ENCODE assay signal across 1 cellular context in the genomic region with DNA sequence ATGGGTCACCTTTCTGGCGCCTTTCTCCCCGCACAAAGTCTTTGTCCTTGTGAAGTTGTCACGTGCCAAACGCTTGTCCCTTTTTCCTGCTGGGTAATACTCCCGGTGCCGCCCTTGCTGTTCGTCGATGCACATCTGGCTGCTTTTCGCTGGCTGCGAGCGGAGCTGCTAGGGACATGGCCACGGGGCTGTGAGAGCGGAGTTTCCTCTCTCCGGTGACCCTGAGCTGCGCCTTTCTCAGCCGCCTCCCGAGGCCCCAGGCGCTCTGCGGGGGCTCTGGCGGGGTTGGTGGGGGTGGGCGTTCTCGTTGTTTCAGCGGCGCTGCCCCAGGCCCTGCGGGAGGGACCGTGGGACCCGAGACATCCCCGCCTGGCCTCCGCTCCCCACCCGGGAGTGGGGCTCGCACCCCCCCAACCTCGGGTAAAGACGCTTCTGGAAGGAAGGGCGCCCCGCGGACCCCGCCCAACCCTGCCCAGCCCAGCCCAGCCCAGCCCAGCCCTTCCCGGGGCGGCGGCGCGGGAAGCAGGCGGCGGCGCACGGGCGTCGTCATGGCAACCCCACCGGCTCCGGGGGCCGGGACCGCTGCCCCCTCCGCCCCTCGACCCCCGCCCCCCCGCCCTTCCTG.
TF ChIP-seq lines count a peak whose summit lies in the region.

No MANE protein-coding gene starts in this region.

TF ChIP-seq in GM12878, 131 proteins besides CTCF, POLR2A, EP300 and RAD21:
- TF ChIP-seq HDAC2 (IDR thresholded peaks at IDR 0.05) (no peak), ZNF24 (IDR thresholded peaks at IDR 0.05) (no peak), SUZ12 (IDR thresholded peaks at IDR 0.05; ENCODE audit: unreplicated experiment) (no peak), NFIC (IDR thresholded peaks at IDR 0.05; ENCODE audit: low read depth, low read length) (no peak), BACH1 (IDR thresholded peaks at IDR 0.05; ENCODE audit: borderline replicate concordance) (no peak)
- TF ChIP-seq, protein P1, sequence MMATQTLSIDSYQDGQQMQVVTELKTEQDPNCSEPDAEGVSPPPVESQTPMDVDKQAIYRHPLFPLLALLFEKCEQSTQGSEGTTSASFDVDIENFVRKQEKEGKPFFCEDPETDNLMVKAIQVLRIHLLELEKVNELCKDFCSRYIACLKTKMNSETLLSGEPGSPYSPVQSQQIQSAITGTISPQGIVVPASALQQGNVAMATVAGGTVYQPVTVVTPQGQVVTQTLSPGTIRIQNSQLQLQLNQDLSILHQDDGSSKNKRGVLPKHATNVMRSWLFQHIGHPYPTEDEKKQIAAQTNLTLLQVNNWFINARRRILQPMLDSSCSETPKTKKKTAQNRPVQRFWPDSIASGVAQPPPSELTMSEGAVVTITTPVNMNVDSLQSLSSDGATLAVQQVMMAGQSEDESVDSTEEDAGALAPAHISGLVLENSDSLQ (IDR thresholded peaks at IDR 0.05): no peak
- TF ChIP-seq, protein P2, sequence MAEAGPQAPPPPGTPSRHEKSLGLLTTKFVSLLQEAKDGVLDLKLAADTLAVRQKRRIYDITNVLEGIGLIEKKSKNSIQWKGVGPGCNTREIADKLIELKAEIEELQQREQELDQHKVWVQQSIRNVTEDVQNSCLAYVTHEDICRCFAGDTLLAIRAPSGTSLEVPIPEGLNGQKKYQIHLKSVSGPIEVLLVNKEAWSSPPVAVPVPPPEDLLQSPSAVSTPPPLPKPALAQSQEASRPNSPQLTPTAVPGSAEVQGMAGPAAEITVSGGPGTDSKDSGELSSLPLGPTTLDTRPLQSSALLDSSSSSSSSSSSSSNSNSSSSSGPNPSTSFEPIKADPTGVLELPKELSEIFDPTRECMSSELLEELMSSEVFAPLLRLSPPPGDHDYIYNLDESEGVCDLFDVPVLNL (IDR thresholded peaks at IDR 0.05; ENCODE audit: low read depth, low read length): no peak
- TF ChIP-seq, protein P3, sequence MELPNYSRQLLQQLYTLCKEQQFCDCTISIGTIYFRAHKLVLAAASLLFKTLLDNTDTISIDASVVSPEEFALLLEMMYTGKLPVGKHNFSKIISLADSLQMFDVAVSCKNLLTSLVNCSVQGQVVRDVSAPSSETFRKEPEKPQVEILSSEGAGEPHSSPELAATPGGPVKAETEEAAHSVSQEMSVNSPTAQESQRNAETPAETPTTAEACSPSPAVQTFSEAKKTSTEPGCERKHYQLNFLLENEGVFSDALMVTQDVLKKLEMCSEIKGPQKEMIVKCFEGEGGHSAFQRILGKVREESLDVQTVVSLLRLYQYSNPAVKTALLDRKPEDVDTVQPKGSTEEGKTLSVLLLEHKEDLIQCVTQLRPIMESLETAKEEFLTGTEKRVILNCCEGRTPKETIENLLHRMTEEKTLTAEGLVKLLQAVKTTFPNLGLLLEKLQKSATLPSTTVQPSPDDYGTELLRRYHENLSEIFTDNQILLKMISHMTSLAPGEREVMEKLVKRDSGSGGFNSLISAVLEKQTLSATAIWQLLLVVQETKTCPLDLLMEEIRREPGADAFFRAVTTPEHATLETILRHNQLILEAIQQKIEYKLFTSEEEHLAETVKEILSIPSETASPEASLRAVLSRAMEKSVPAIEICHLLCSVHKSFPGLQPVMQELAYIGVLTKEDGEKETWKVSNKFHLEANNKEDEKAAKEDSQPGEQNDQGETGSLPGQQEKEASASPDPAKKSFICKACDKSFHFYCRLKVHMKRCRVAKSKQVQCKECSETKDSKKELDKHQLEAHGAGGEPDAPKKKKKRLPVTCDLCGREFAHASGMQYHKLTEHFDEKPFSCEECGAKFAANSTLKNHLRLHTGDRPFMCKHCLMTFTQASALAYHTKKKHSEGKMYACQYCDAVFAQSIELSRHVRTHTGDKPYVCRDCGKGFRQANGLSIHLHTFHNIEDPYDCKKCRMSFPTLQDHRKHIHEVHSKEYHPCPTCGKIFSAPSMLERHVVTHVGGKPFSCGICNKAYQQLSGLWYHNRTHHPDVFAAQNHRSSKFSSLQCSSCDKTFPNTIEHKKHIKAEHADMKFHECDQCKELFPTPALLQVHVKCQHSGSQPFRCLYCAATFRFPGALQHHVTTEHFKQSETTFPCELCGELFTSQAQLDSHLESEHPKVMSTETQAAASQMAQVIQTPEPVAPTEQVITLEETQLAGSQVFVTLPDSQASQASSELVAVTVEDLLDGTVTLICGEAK (IDR thresholded peaks at IDR 0.05; ENCODE audit: borderline replicate concordance): no peak
